In the genomic region with DNA sequence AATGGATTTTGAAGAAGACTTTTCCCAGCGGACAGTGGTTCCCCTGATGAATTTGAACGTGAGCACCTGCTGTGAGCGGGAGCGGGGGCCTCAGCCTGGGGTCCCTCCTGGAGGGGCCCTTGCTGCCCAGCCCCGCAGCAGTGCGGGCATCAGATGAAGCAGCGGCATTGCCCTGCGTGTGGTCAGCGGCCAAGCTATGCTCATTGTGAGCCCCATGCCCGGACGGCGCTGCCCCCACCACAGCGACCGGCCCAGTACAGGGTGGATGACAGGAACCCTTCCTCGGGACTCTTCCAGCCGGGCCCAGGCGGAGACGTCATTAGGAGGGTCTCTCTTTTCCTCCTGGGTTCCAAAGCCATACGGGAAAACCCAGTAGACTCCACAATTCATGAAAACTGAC, we compare ENCODE assay signal across 33 cellular contexts. TPM values are rescaled to one million over a fixed set of nuclear protein-coding genes. Genes with fewer than 3 reads are reported as not detected.
"Had no signal": no experiment of that assay in that cellular context is flagged by ENCODE, and none has a peak within 500 bp of the region (broad histone marks: within the 10 kb centered on the region; RNA-seq: fewer than 3 reads in every experiment).

No MANE protein-coding gene starts in this region.

- H3K9me3 ChIP-seq: adrenal gland, Peyer's patch, SJSA1 had no signal

- H3K4me1 ChIP-seq: adrenal gland, breast epithelium had no signal

- H3K27ac Mint-ChIP-seq: activated CD8-positive, alpha-beta T cell treated with anti-CD3 and anti-CD28 coated beads, Interleukin-2, amount 10 ng/mL, durations not matched to agents 7 days and 5 days; activated T-cell treated with anti-CD3 and anti-CD28 coated beads, Interleukin-2, amount 50 U/mL, for 24 hours; activated T-helper 2 cell treated with anti-CD3 and anti-CD28 coated beads, Interferon-gamma antibody, Interleukin-2, Interleukin-4, amounts not matched to agents 10 μg/mL and 5 μg/mL and 100 μg/mL, durations not matched to agents 14 hours and 24 hours and 36 hours had no signal

- H3K4me2 ChIP-seq: KMS-11 had no signal

- ATAC-seq: activated CD8-positive, alpha-beta T cell treated with anti-CD3 and anti-CD28 coated beads, Interleukin-2, amount 10 ng/mL, durations not matched to agents 7 days and 5 days; activated naive CD4-positive, alpha-beta T cell treated with anti-CD3 and anti-CD28 coated beads, Interleukin-2, amount 50 U/mL, for 72 hours; body of pancreas had no signal

- H3K4me3 ChIP-seq: adrenal gland, body of pancreas, breast epithelium, Peyer's patch, SJSA1 had no signal

- H3K36me3 ChIP-seq: adrenal gland, breast epithelium, Peyer's patch, SJSA1, WERI-Rb-1 had no signal

- DNase-seq: activated CD4-positive, alpha-beta T cell treated with anti-CD3 and anti-CD28 coated beads for 1 hour; activated CD4-positive, alpha-beta T cell treated with anti-CD3 and anti-CD28 coated beads for 48 hours; activated CD4-positive, alpha-beta T cell treated with anti-CD3 and anti-CD28 coated beads, Interleukin-2, amount 50 U/mL, for 48 hours; activated CD4-positive, CD25-positive, alpha-beta regulatory T cell; activated CD8-positive, alpha-beta T cell treated with anti-CD3 and anti-CD28 coated beads, Interleukin-2, amount 10 ng/mL, durations not matched to agents 7 days and 5 days; activated gamma-delta T cell; activated naive CD4-positive, alpha-beta T cell treated with Interleukin-2 at 50 U/mL for 16 hours; activated T-cell treated with anti-CD3 and anti-CD28 coated beads, Interleukin-2, amount 50 U/mL, for 24 hours; adrenal gland; body of pancreas; MM.1S; NCI-H1092; NCI-H1436 treated with DMSO at 0.1 percent for 48 hours; NCI-H2029; NCI-H345; NCI-H524 treated with DMSO at 0.1 percent for 48 hours; Peyer's patch; RPMI8226; SHP77 treated with DMSO at 0.1 percent for 48 hours; SW 1271; T-helper 1 cell; T-helper 2 cell; T-helper 9 cell; WERI-Rb-1 had no signal

- H3K27ac ChIP-seq: adrenal gland, body of pancreas, breast epithelium, KMS-11, Peyer's patch, SJSA1, WERI-Rb-1 had no signal

- H3K9me3 Mint-ChIP-seq: activated naive CD4-positive, alpha-beta T cell treated with anti-CD3 and anti-CD28 coated beads, Interleukin-2, amount 50 U/mL, for 72 hours; activated T-helper 2 cell treated with anti-CD3 and anti-CD28 coated beads, Interferon-gamma antibody, Interleukin-2, Interleukin-4, amounts not matched to agents 10 μg/mL and 5 μg/mL and 100 μg/mL, durations not matched to agents 14 hours and 24 hours and 36 hours had no signal

- H3K4me3 Mint-ChIP-seq: activated CD8-positive, alpha-beta T cell treated with anti-CD3 and anti-CD28 coated beads, Interleukin-2, amount 10 ng/mL, durations not matched to agents 7 days and 5 days; activated T-cell treated with anti-CD3 and anti-CD28 coated beads, Interleukin-2, amount 50 U/mL, for 24 hours had no signal

- H3K9ac ChIP-seq: KMS-11 had no signal

RNA-seq across cellular contexts. Expression of a gene that starts 3.5 kb away (rescaled TPM):
- total RNA-seq: activated CD8-positive, alpha-beta T cell treated with anti-CD3 and anti-CD28 coated beads, Interleukin-2, amount 10 ng/mL, durations not matched to agents 7 days and 5 days; activated naive CD4-positive, alpha-beta T cell treated with anti-CD3 and anti-CD28 coated beads, Interleukin-2, amount 50 U/mL, for 72 hours; activated T-helper 2 cell treated with anti-CD3 and anti-CD28 coated beads, Interferon-gamma antibody, Interleukin-2, Interleukin-4, amounts not matched to agents 10 μg/mL and 5 μg/mL and 100 μg/mL, durations not matched to agents 14 hours and 24 hours and 36 hours; astrocyte; body of pancreas; cardiac septum; LHCN-M2; NCI-H460; Peyer's patch; SJSA1 had no signal

RNA-seq across cellular contexts. Expression of a gene that starts 11.6 kb away (rescaled TPM):
- total RNA-seq: activated CD8-positive, alpha-beta T cell treated with anti-CD3 and anti-CD28 coated beads, Interleukin-2, amount 10 ng/mL, durations not matched to agents 7 days and 5 days; activated naive CD4-positive, alpha-beta T cell treated with anti-CD3 and anti-CD28 coated beads, Interleukin-2, amount 50 U/mL, for 72 hours; activated T-helper 2 cell treated with anti-CD3 and anti-CD28 coated beads, Interferon-gamma antibody, Interleukin-2, Interleukin-4, amounts not matched to agents 10 μg/mL and 5 μg/mL and 100 μg/mL, durations not matched to agents 14 hours and 24 hours and 36 hours; astrocyte; cardiac septum; LHCN-M2; NCI-H460; SJSA1 had no signal
